ENCODE assay signal across 16 cellular contexts in genomic region chr18:22838221-22838620, GRCh38.
"Had no signal": no experiment of that assay in that cellular context is flagged by ENCODE, and none has a peak within 500 bp of the region (broad histone marks: within the 10 kb centered on the region; RNA-seq: fewer than 3 reads in every experiment).

No MANE protein-coding gene starts in this region.

- FAIRE-seq: endothelial cell of umbilical vein, small intestine had no signal

- H3K27ac ChIP-seq: colonic mucosa, ovary, right atrium auricular region, stomach, thoracic aorta had no signal

- ATAC-seq: natural killer cell had no signal

- H3K36me3 ChIP-seq: colonic mucosa, ovary, right atrium auricular region, stomach, thoracic aorta had no signal

- H3K4me1 ChIP-seq: right atrium auricular region, stomach had no signal

- H2AFZ ChIP-seq: hepatocyte had no signal

- H3K79me2 ChIP-seq: hepatocyte had no signal

- H3K27me3 ChIP-seq: colonic mucosa, hepatocyte, ovary, right atrium auricular region, stomach had no signal

- H3K9me3 ChIP-seq: colonic mucosa, ovary, right atrium auricular region, stomach, thoracic aorta had no signal

- H3K4me3 ChIP-seq: colonic mucosa, hepatocyte, ovary, right atrium auricular region, stomach, thoracic aorta had no signal

- DNase-seq: colonic mucosa; dermis blood vessel endothelial cell; foreskin melanocyte; head of caudate nucleus; left colon; natural killer cell; ovary; stimulated activated CD4-positive, alpha-beta T cell treated with anti-CD3 and anti-CD28 coated beads, Interleukin-12 subunit alpha, Interleukin-12 subunit beta, amount 100 ng/mL, for 4 hours; stimulated activated naive CD4-positive, alpha-beta T cell; stomach; substantia nigra had no signal
